Comparison of ENCODE assay signal across 32 cellular contexts in genomic region chr15:38593523-38593922, GRCh38. TPM values are rescaled to one million over a fixed set of nuclear protein-coding genes. Genes with fewer than 3 reads are reported as not detected.
DNase-seq lines count a peak whose midpoint lies in the region; FAIRE-seq and TF ChIP-seq lines count a peak whose summit lies in the region.
"Had no signal": no experiment of that assay in that cellular context is flagged by ENCODE, and none has a peak within 500 bp of the region (broad histone marks: within the 10 kb centered on the region; RNA-seq: fewer than 3 reads in every experiment).

No MANE protein-coding gene starts in this region.

- no peaks in the 10 kb centered on the region for H3K9me3 ChIP-seq in Karpas-422 (ENCODE audit: low read length)
- H3K9me3 ChIP-seq in endothelial cell of umbilical vein (replicated peaks; ENCODE audit: control insufficient read depth, insufficient read depth, low read length): no peaks in the 10 kb centered on the region
- no peaks in the 10 kb centered on the region for H3K9me3 ChIP-seq in trophoblast cell (ENCODE audit: insufficient read depth, low read depth, low read length)
- H3K9me3 ChIP-seq in suprapubic skin: no peaks in the 10 kb centered on the region
- H3K9me3 ChIP-seq: heart right ventricle, right atrium auricular region, thoracic aorta had no signal

- POLR2A ChIA-PET in endothelial cell of umbilical vein (lab: Charles Lee): no interaction called here

- H3K36me3 ChIP-seq in Karpas-422 (ENCODE audit: insufficient read depth, low read length) (no peaks in the 10 kb centered on the region), endothelial cell of umbilical vein (ENCODE audit: control insufficient read depth in 2 of 2, extremely low read depth in 1 of 2, insufficient read depth in 2 of 2, low read length in 2 of 2) (no peaks in the 10 kb centered on the region), trophoblast cell (ENCODE audit: control insufficient read depth in 1 of 2, insufficient read depth in 2 of 2, low read length in 2 of 2) (no peaks in the 10 kb centered on the region), suprapubic skin (no peaks in the 10 kb centered on the region)
- H3K36me3 ChIP-seq: heart right ventricle, right atrium auricular region, thoracic aorta had no signal

- H2AFZ ChIP-seq in Karpas-422 (ENCODE audit: low read length) (no peak overlapping the region), endothelial cell of umbilical vein (ENCODE audit: low read depth, low read length) (no peak overlapping the region), trophoblast cell (ENCODE audit: insufficient read depth, low read length, poor library complexity) (no peak overlapping the region)
- H2AFZ ChIP-seq: parathyroid adenoma had no signal

- no peak overlapping the region for H4K8ac ChIP-seq in trophoblast cell (ENCODE audit: low read depth, low read length)

- no peak for FAIRE-seq in endothelial cell of umbilical vein (lab: Jason Lieb, UNC)
- FAIRE-seq: GM18507, TTC549 had no signal

- H3K27me3 Mint-ChIP-seq in chondrocyte (ENCODE audit: low read depth): peaks cover 5% of the 10 kb centered on the region
- H3K27me3 Mint-ChIP-seq: activated CD4-positive, alpha-beta memory T cell treated with anti-CD3 and anti-CD28 coated beads for 36 hours; activated naive CD8-positive, alpha-beta T cell treated with anti-CD3 and anti-CD28 coated beads, Interleukin-2, amount 10 ng/mL, durations not matched to agents 7 days and 5 days; central memory CD8-positive, alpha-beta T cell had no signal

- no peak overlapping the region for H3K23ac ChIP-seq in trophoblast cell (ENCODE audit: low read length)

- no peak overlapping the region for H2BK12ac ChIP-seq in trophoblast cell (ENCODE audit: low read length)

- no peak overlapping the region for H3K4ac ChIP-seq in trophoblast cell (ENCODE audit: low read depth, low read length)

- 100% methylated on average over 1 of the region's 4 CpGs for WGBS in trophoblast cell (ENCODE audit: extremely low coverage, insufficient coverage, insufficient read length)
- WGBS in suprapubic skin: 31% methylated on average over 4 of the region's 4 CpGs

- no peak overlapping the region for H2AK5ac ChIP-seq in trophoblast cell (ENCODE audit: low read length)

- no peaks in the 10 kb centered on the region for H3K9me2 ChIP-seq in Karpas-422 (replicated peaks; ENCODE audit: insufficient read depth, low read length)

- peaks cover 19% of the 10 kb centered on the region for H3K4me1 Mint-ChIP-seq in chondrocyte (ENCODE audit: low read depth)
- H3K4me1 Mint-ChIP-seq: CD14-positive monocyte; central memory CD8-positive, alpha-beta T cell; nephron had no signal

- no peak for TF ChIP-seq EP300 in suprapubic skin (IDR thresholded peaks at IDR 0.05)

- H3K27ac ChIP-seq in Karpas-422 (ENCODE audit: low read length): no peak overlapping the region
- no peak overlapping the region for H3K27ac ChIP-seq in endothelial cell of umbilical vein (ENCODE audit: insufficient read depth, low read depth, low read length)
- H3K27ac ChIP-seq in trophoblast cell (ENCODE audit: low read depth, low read length): peak overlapping the region; percentile 89
- H3K27ac ChIP-seq in suprapubic skin: no peak overlapping the region
- H3K27ac ChIP-seq: dorsolateral prefrontal cortex, heart right ventricle, KMS-11, parathyroid adenoma, right atrium auricular region, thoracic aorta had no signal

- H3K79me2 ChIP-seq in Karpas-422 (ENCODE audit: low read length): no peaks in the 10 kb centered on the region
- no peaks in the 10 kb centered on the region for H3K79me2 ChIP-seq in endothelial cell of umbilical vein (ENCODE audit: control insufficient read depth, insufficient read depth, low read length)
- peaks cover 2% of the 10 kb centered on the region for H3K79me2 ChIP-seq in trophoblast cell (ENCODE audit: control insufficient read depth, insufficient read depth, low read length, poor library complexity)
- H3K79me2 ChIP-seq: parathyroid adenoma had no signal

- H3K9ac ChIP-seq in Karpas-422 (ENCODE audit: low read length): no peak overlapping the region
- no peak overlapping the region for H3K9ac ChIP-seq in endothelial cell of umbilical vein (replicated peaks; ENCODE audit: extremely low read depth, insufficient read depth, low read length)
- H3K9ac ChIP-seq in trophoblast cell (ENCODE audit: low read length): no peak overlapping the region
- H3K9ac ChIP-seq: KMS-11, parathyroid adenoma had no signal

- H3K36me3 Mint-ChIP-seq in chondrocyte (ENCODE audit: low read depth): no peaks in the 10 kb centered on the region
- H3K36me3 Mint-ChIP-seq: activated CD4-positive, alpha-beta memory T cell treated with anti-CD3 and anti-CD28 coated beads for 36 hours; CD14-positive monocyte had no signal

- TF ChIP-seq CTCF in endothelial cell of umbilical vein (IDR thresholded peaks at IDR 0.05; ENCODE audit: extremely low read depth in 1 of 2, insufficient read depth in 1 of 2, low read depth in 1 of 2, low read length in 2 of 2) (no peak), chondrocyte (IDR thresholded peaks at IDR 0.05) (no peak), suprapubic skin (IDR thresholded peaks at IDR 0.05) (no peak)

- H2BK120ac ChIP-seq in trophoblast cell (ENCODE audit: insufficient read depth, low read length, poor library complexity): no peak overlapping the region

- intact Hi-C loops in endothelial cell of umbilical vein (cut with micrococcal nuclease): no loop called here

- peaks cover 3% of the 10 kb centered on the region for H3K9me3 Mint-ChIP-seq in chondrocyte (ENCODE audit: low read depth)
- H3K9me3 Mint-ChIP-seq: activated CD4-positive, alpha-beta memory T cell treated with anti-CD3 and anti-CD28 coated beads for 36 hours; activated naive CD8-positive, alpha-beta T cell treated with anti-CD3 and anti-CD28 coated beads, Interleukin-2, amount 10 ng/mL, durations not matched to agents 7 days and 5 days; activated T-helper 2 cell treated with anti-CD3 and anti-CD28 coated beads, Interferon-gamma antibody, Interleukin-2, Interleukin-4, amounts not matched to agents 10 μg/mL and 5 μg/mL and 100 μg/mL, durations not matched to agents 14 hours and 24 hours and 36 hours; central memory CD8-positive, alpha-beta T cell; nephron had no signal

- TF ChIP-seq POLR2A in endothelial cell of umbilical vein (IDR thresholded peaks at IDR 0.05; ENCODE audit: low read depth, low read length) (no peak), suprapubic skin (IDR thresholded peaks at IDR 0.05) (no peak)

- CTCF ChIA-PET in endothelial cell of umbilical vein (lab: Charles Lee): no interaction called here

- H3K4me3 ChIP-seq in Karpas-422 (ENCODE audit: low read length) (no peak overlapping the region), endothelial cell of umbilical vein (replicated peaks in 1 of 3; ENCODE audit: insufficient read depth in 1 of 3, low read depth in 1 of 3, low read length in 3 of 3) (no peak overlapping the region), trophoblast cell (ENCODE audit: low read depth, low read length) (no peak overlapping the region), suprapubic skin (no peak overlapping the region)
- H3K4me3 ChIP-seq: dorsolateral prefrontal cortex, heart right ventricle, right atrium auricular region, thoracic aorta had no signal

- no peaks in the 10 kb centered on the region for H4K20me1 ChIP-seq in Karpas-422 (ENCODE audit: insufficient read depth, low read depth, low read length)
- H4K20me1 ChIP-seq in endothelial cell of umbilical vein (replicated peaks; ENCODE audit: control insufficient read depth, extremely low read depth, insufficient read depth, low read length): no peaks in the 10 kb centered on the region

- no peak overlapping the region for H3K27ac Mint-ChIP-seq in chondrocyte (ENCODE audit: unreplicated experiment)
- H3K27ac Mint-ChIP-seq: activated CD4-positive, alpha-beta memory T cell treated with anti-CD3 and anti-CD28 coated beads for 36 hours; activated naive CD8-positive, alpha-beta T cell treated with anti-CD3 and anti-CD28 coated beads, Interleukin-2, amount 10 ng/mL, durations not matched to agents 7 days and 5 days; activated T-helper 2 cell treated with anti-CD3 and anti-CD28 coated beads, Interferon-gamma antibody, Interleukin-2, Interleukin-4, amounts not matched to agents 10 μg/mL and 5 μg/mL and 100 μg/mL, durations not matched to agents 14 hours and 24 hours and 36 hours; CD14-positive monocyte; nephron had no signal

- H3K4me1 ChIP-seq in Karpas-422 (ENCODE audit: low read length) (peaks cover 6% of the 10 kb centered on the region), endothelial cell of umbilical vein (ENCODE audit: control insufficient read depth, extremely low read depth, insufficient read depth, low read length) (no peaks in the 10 kb centered on the region), trophoblast cell (ENCODE audit: control insufficient read depth in 1 of 2, insufficient read depth in 2 of 2, low read length in 2 of 2) (peaks cover 16 to 21% of the 10 kb centered on the region in 2 experiments), suprapubic skin (no peaks in the 10 kb centered on the region)
- H3K4me1 ChIP-seq: heart right ventricle, parathyroid adenoma, right atrium auricular region had no signal

- H3K14ac ChIP-seq in trophoblast cell (ENCODE audit: low read length): no peak overlapping the region

- dilution Hi-C loops in endothelial cell of umbilical vein (cut with MboI; ENCODE audit: extremely low pct_ligation_motif_present, low sequenced_read_pairs): no loop called here

- no peak overlapping the region for H4K91ac ChIP-seq in trophoblast cell (ENCODE audit: low read depth, low read length)

- BruUV-seq in endothelial cell of umbilical vein (replicated peaks; lab: Mats Ljungman, UMichigan): no TSS peak

- H3K9me1 ChIP-seq in endothelial cell of umbilical vein (replicated peaks; ENCODE audit: control insufficient read depth, extremely low read depth, insufficient read depth, low read length): no peaks in the 10 kb centered on the region

- H3K4me3 Mint-ChIP-seq in chondrocyte (ENCODE audit: unreplicated experiment): no peak overlapping the region
- H3K4me3 Mint-ChIP-seq: activated CD4-positive, alpha-beta memory T cell treated with anti-CD3 and anti-CD28 coated beads for 36 hours; activated naive CD8-positive, alpha-beta T cell treated with anti-CD3 and anti-CD28 coated beads, Interleukin-2, amount 10 ng/mL, durations not matched to agents 7 days and 5 days; CD14-positive monocyte; central memory CD8-positive, alpha-beta T cell; nephron had no signal

- no peak overlapping the region for H4K12ac ChIP-seq in trophoblast cell (ENCODE audit: low read depth, low read length)

- H3K18ac ChIP-seq in trophoblast cell (ENCODE audit: low read length): no peak overlapping the region

- no peaks in the 10 kb centered on the region for H3K27me3 ChIP-seq in Karpas-422 (ENCODE audit: low read length)
- H3K27me3 ChIP-seq in endothelial cell of umbilical vein (ENCODE audit: control insufficient read depth in 2 of 2, insufficient read depth in 2 of 2, low read length in 2 of 2): peaks cover 10 to 20% of the 10 kb centered on the region in 2 experiments
- no peaks in the 10 kb centered on the region for H3K27me3 ChIP-seq in trophoblast cell (ENCODE audit: insufficient read depth, low read length)
- no peaks in the 10 kb centered on the region for H3K27me3 ChIP-seq in suprapubic skin
- H3K27me3 ChIP-seq: dorsolateral prefrontal cortex, right atrium auricular region had no signal

- peaks cover 34% of the 10 kb centered on the region for H3K79me1 ChIP-seq in trophoblast cell (ENCODE audit: low read length)

- DNase-seq in Daoy (ENCODE audit: low read depth): peak; percentile 37
- DNase-seq in Karpas-422: peak; percentile 32
- no peak for DNase-seq in endothelial cell of umbilical vein (ENCODE audit: low read depth, low spot score)
- peak; percentile 88 to 93 for DNase-seq in trophoblast cell
- no peak for DNase-seq in chondrocyte (ENCODE audit: low spot score)
- no peak for DNase-seq in suprapubic skin (ENCODE audit: low spot score in 2 of 2)
- no peak for DNase-seq in activated naive CD4-positive, alpha-beta T cell treated with anti-CD3 and anti-CD28 coated beads, Interleukin-2, amount 50 U/mL, for 16 hours
- no peak for DNase-seq in KG1 (lab: John Stamatoyannopoulos, UW)
- DNase-seq: activated CD4-positive, alpha-beta memory T cell treated with anti-CD3 and anti-CD28 coated beads for 36 hours; activated CD8-positive, alpha-beta memory T cell treated with anti-CD3 and anti-CD28 coated beads, Interleukin-2, amount 50 U/mL, for 48 hours; activated naive CD8-positive, alpha-beta T cell treated with anti-CD3 and anti-CD28 coated beads, Interleukin-2, amount 10 ng/mL, durations not matched to agents 7 days and 5 days; dorsolateral prefrontal cortex; GDM1; heart right ventricle; left colon; NCI-H1092; NCI-H2029; NCI-H2227 treated with DMSO at 0.1 percent for 48 hours; NCI-H748 treated with DMSO at 0.1 percent for 48 hours; SHP77 treated with DMSO at 0.1 percent for 48 hours; stimulated activated CD4-positive, alpha-beta T cell treated with anti-CD3 and anti-CD28 coated beads, Interleukin-4, amount 100 ng/mL, for 4 hours; stimulated activated naive CD4-positive, alpha-beta T cell had no signal

- no peak overlapping the region for H2BK5ac ChIP-seq in trophoblast cell (ENCODE audit: low read depth, low read length, poor library complexity)

- H3K4me2 ChIP-seq in Karpas-422 (ENCODE audit: low read depth, low read length, poor library complexity, severe bottlenecking) (no peak overlapping the region), endothelial cell of umbilical vein (ENCODE audit: insufficient read depth, low read length) (no peak overlapping the region), trophoblast cell (ENCODE audit: low read length) (no peak overlapping the region)
- H3K4me2 ChIP-seq: KMS-11 had no signal

RNA-seq across cellular contexts. Expression of gene RASGRP1, which starts 28.9 kb away (rescaled TPM):
- total RNA-seq in Daoy (2014; rRNA removed; shearing (Covaris generic)): 1.1 and 1.6 TPM in 2 replicates
- total RNA-seq in Karpas-422 (2014; rRNA removed; shearing (Covaris generic); ENCODE audit: low replicate concordance): 51.2 and 71.1 TPM in 2 replicates
- total RNA-seq in endothelial cell of umbilical vein (0.38 TPM in 1 of 2 replicates, not detected in the other), chondrocyte (0.52 to 1.1 TPM in 2 of 3 replicates, not detected in the other), suprapubic skin (10 to 100 TPM; 14.4 to 25.9 (median 18.1) TPM)
- polyA plus RNA-seq in endothelial cell of umbilical vein: 0.15 and 0.16 TPM in 2 replicates
- polyA plus RNA-seq in endothelial cell of umbilical vein (2011; cell fraction: cytosol; rRNA removed): 0.13 and 0.16 TPM in 2 replicates
- polyA plus RNA-seq in endothelial cell of umbilical vein (2011; cell fraction: nucleus; rRNA removed): 0.24 and 0.27 TPM in 2 replicates
- 0.23 and 0.34 TPM in 2 replicates for polyA plus RNA-seq in endothelial cell of umbilical vein (2012)
- polyA minus RNA-seq in endothelial cell of umbilical vein: 1.1 and 1.9 TPM in 2 replicates
- polyA minus RNA-seq in endothelial cell of umbilical vein (2011; cell fraction: cytosol; rRNA and poly(A)+ RNA removed): not detected
- 0.24 and 0.82 TPM in 2 replicates for polyA minus RNA-seq in endothelial cell of umbilical vein (2011; cell fraction: nucleus; rRNA and poly(A)+ RNA removed)
- polyA plus RNA-seq in trophoblast cell (2013): 19.6 and 22.1 TPM in 2 replicates

Comparison
In these comparisons a context has a peak if more than half of its experiments do, and no peak if none do; other contexts are left out.
1. DNase-seq: peak in Daoy (single experiment), Karpas-422 (single experiment) and trophoblast cell (2 of 2); none in endothelial cell of umbilical vein (single experiment), chondrocyte (single experiment), suprapubic skin (0 of 2), activated naive CD4-positive, alpha-beta T cell treated with anti-CD3 and anti-CD28 coated beads, Interleukin-2, amount 50 U/mL, for 16 hours (single experiment) and KG1 (single experiment).